21 cellular contexts compared by ENCODE assay signal in the genomic region with DNA sequence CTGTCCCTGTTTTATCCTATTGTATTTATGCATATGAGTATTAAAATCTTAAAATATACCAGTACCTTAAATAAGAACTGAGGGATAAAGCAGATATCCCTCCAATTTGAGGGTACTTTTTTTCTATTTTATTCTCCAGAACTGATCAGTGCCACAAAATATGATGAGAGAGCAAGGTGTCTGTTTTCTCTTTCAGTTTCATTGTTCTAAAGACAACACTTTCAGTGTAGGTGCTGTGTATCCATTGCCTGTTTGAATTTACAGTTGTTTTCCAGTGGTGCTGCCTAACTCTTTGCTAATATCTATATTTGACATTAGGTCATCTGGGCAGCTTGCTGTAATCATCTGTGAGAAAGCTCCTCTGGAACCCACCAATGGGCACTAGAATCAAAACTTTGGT.
DNase-seq lines count a peak whose midpoint lies in the region; ATAC-seq, FAIRE-seq and TF ChIP-seq lines count a peak whose summit lies in the region.
"Had no signal": no experiment of that assay in that cellular context is flagged by ENCODE, and none has a peak within 500 bp of the region (broad histone marks: within the 10 kb centered on the region; RNA-seq: fewer than 3 reads in every experiment).

No MANE protein-coding gene starts in this region.

- ATAC-seq in A549 (no peak), GM18511 (IDR thresholded peaks at IDR 0.05; ENCODE audit: unreplicated experiment) (peak; percentile 74), GM21526 (IDR thresholded peaks at IDR 0.05; ENCODE audit: low FRiP score, unreplicated experiment) (peak; percentile 77), HG03575 (IDR thresholded peaks at IDR 0.05; ENCODE audit: extremely low read depth, insufficient number of reproducible peaks, low FRiP score, unreplicated experiment) (peak; percentile 59)
- ATAC-seq: CD8-positive, alpha-beta T cell; Right ventricle myocardium inferior had no signal

- DNase-seq in A549 (ENCODE audit: low read depth in 1 of 2, low spot score in 1 of 2), result no peak
- no peak for DNase-seq in NOMO-1 treated with DMSO at 0.1 percent for 48 hours (lab: John Stamatoyannopoulos, UW; ENCODE audit: unreplicated experiment)
- no peak for DNase-seq in GM23248
- no peak for DNase-seq in DMS114 treated with DMSO at 0.1 percent for 48 hours (lab: John Stamatoyannopoulos, UW; ENCODE audit: unreplicated experiment)
- no peak for DNase-seq in NCI-H1436 treated with DMSO at 0.1 percent for 48 hours (lab: John Stamatoyannopoulos, UW)
- DNase-seq: 8988T; CD8-positive, alpha-beta T cell; DND-41; GOT3; MV-4-11; NCI-H1417; NCI-H1930; NCI-H2171 treated with DMSO at 0.1 percent for 48 hours; NCI-H510A; Peyer's patch had no signal

- H3K9ac ChIP-seq in GM23248, result no peak overlapping the region
- H3K9ac ChIP-seq: BLaER1 had no signal

- no peak for TF ChIP-seq RAD21 in A549 (conservative IDR thresholded peaks at IDR 0.05 in 1 of 2, IDR thresholded peaks at IDR 0.05 in 1 of 2)

- H3K4me3 ChIP-seq in A549, result no peak overlapping the region
- H3K4me3 ChIP-seq in GM23248, result no peak overlapping the region
- H3K4me3 ChIP-seq: BLaER1, Peyer's patch had no signal

- no peaks in the 10 kb centered on the region for H3K9me3 ChIP-seq in A549
- no peaks in the 10 kb centered on the region for H3K9me3 ChIP-seq in GM23248 (ENCODE audit: low read depth)
- H3K9me3 ChIP-seq: BLaER1, Peyer's patch had no signal

- H3K4me1 ChIP-seq in A549 (no peaks in the 10 kb centered on the region), GM23248 (ENCODE audit: insufficient read depth) (no peaks in the 10 kb centered on the region)
- H3K4me1 ChIP-seq: BLaER1, Peyer's patch had no signal

- H3K27ac ChIP-seq in A549, result no peak overlapping the region
- no peak overlapping the region for H3K27ac ChIP-seq in GM23248
- H3K27ac ChIP-seq: BLaER1, Peyer's patch had no signal

- H2AFZ ChIP-seq in GM23248, result no peak overlapping the region

- TF ChIP-seq CTCF in A549 (IDR thresholded peaks at IDR 0.05), result no peak

- no peaks in the 10 kb centered on the region for H3K27me3 ChIP-seq in GM23248 (replicated peaks; ENCODE audit: insufficient read depth)
- H3K27me3 ChIP-seq: BLaER1, Peyer's patch had no signal

- no peaks in the 10 kb centered on the region for H3K79me2 ChIP-seq in GM23248 (ENCODE audit: insufficient read depth)

- TF ChIP-seq POLR2A in A549 (IDR thresholded peaks at IDR 0.05; ENCODE audit: low read length), result no peak

- POLR2A ChIA-PET in A549 (lab: Yijun Ruan, JAX), result no interaction called here

- H3K9me2 ChIP-seq in GM23248 (ENCODE audit: insufficient read depth), result no peaks in the 10 kb centered on the region

- no peaks in the 10 kb centered on the region for H3F3A ChIP-seq in GM23248 (ENCODE audit: insufficient read depth)

- in situ Hi-C loops in GM23248 (cut with MboI), result no loop called here

- no peak for TF ChIP-seq EP300 in A549 (IDR thresholded peaks at IDR 0.05)

- no peaks in the 10 kb centered on the region for H4K20me1 ChIP-seq in GM23248 (ENCODE audit: insufficient read depth)
- H4K20me1 ChIP-seq: BLaER1 had no signal

- H3K36me3 ChIP-seq in GM23248 (ENCODE audit: low read depth), result no peaks in the 10 kb centered on the region
- H3K36me3 ChIP-seq: BLaER1, Peyer's patch had no signal

- peak; percentile 59 for FAIRE-seq in A549 (lab: Jason Lieb, UNC)
- FAIRE-seq: G401.6 had no signal

- H3K4me2 ChIP-seq in A549 (no peak overlapping the region), GM23248 (ENCODE audit: unreplicated experiment) (no peak overlapping the region)
- H3K4me2 ChIP-seq: BLaER1 had no signal

- CTCF ChIA-PET in A549 (lab: Yijun Ruan, JAX), result no interaction called here

TF ChIP-seq in A549, 52 proteins besides CTCF, POLR2A, EP300 and RAD21:
- no peak for TF ChIP-seq KDM1A (IDR thresholded peaks at IDR 0.05; ENCODE audit: low read depth)
- no peak for TF ChIP-seq NFE2L2 (conservative IDR thresholded peaks at IDR 0.05; ENCODE audit: low read length)
- TF ChIP-seq, protein P1, sequence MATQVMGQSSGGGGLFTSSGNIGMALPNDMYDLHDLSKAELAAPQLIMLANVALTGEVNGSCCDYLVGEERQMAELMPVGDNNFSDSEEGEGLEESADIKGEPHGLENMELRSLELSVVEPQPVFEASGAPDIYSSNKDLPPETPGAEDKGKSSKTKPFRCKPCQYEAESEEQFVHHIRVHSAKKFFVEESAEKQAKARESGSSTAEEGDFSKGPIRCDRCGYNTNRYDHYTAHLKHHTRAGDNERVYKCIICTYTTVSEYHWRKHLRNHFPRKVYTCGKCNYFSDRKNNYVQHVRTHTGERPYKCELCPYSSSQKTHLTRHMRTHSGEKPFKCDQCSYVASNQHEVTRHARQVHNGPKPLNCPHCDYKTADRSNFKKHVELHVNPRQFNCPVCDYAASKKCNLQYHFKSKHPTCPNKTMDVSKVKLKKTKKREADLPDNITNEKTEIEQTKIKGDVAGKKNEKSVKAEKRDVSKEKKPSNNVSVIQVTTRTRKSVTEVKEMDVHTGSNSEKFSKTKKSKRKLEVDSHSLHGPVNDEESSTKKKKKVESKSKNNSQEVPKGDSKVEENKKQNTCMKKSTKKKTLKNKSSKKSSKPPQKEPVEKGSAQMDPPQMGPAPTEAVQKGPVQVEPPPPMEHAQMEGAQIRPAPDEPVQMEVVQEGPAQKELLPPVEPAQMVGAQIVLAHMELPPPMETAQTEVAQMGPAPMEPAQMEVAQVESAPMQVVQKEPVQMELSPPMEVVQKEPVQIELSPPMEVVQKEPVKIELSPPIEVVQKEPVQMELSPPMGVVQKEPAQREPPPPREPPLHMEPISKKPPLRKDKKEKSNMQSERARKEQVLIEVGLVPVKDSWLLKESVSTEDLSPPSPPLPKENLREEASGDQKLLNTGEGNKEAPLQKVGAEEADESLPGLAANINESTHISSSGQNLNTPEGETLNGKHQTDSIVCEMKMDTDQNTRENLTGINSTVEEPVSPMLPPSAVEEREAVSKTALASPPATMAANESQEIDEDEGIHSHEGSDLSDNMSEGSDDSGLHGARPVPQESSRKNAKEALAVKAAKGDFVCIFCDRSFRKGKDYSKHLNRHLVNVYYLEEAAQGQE (IDR thresholded peaks at IDR 0.05), result no peak
- no peak for TF ChIP-seq FOSL2 (IDR thresholded peaks at IDR 0.05)
- TF ChIP-seq FOSL2 (CRISPR knock-in tag; IDR thresholded peaks at IDR 0.05), result no peak
- no peak for TF ChIP-seq CBX2 (IDR thresholded peaks at IDR 0.05; ENCODE audit: borderline replicate concordance, low read depth)
- TF ChIP-seq ZNF302 (CRISPR knock-in tag; IDR thresholded peaks at IDR 0.05), result no peak
- TF ChIP-seq, protein P2, sequence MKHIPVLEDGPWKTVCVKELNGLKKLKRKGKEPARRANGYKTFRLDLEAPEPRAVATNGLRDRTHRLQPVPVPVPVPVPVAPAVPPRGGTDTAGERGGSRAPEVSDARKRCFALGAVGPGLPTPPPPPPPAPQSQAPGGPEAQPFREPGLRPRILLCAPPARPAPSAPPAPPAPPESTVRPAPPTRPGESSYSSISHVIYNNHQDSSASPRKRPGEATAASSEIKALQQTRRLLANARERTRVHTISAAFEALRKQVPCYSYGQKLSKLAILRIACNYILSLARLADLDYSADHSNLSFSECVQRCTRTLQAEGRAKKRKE (CRISPR knock-in tag; IDR thresholded peaks at IDR 0.05; ENCODE audit: low read depth), result no peak
- TF ChIP-seq ZFP36 (IDR thresholded peaks at IDR 0.05; ENCODE audit: borderline replicate concordance, partially characterized antibody), result no peak
- no peak for TF ChIP-seq CEBPB (IDR thresholded peaks at IDR 0.05)
- TF ChIP-seq, protein P3, sequence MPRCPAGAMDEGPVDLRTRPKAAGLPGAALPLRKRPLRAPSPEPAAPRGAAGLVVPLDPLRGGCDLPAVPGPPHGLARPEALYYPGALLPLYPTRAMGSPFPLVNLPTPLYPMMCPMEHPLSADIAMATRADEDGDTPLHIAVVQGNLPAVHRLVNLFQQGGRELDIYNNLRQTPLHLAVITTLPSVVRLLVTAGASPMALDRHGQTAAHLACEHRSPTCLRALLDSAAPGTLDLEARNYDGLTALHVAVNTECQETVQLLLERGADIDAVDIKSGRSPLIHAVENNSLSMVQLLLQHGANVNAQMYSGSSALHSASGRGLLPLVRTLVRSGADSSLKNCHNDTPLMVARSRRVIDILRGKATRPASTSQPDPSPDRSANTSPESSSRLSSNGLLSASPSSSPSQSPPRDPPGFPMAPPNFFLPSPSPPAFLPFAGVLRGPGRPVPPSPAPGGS (IDR thresholded peaks at IDR 0.05), result no peak
- no peak for TF ChIP-seq HOXB5 (CRISPR knock-in tag; IDR thresholded peaks at IDR 0.05)
- no peak for TF ChIP-seq RARB (CRISPR knock-in tag; IDR thresholded peaks at IDR 0.05)
- TF ChIP-seq, protein P4, sequence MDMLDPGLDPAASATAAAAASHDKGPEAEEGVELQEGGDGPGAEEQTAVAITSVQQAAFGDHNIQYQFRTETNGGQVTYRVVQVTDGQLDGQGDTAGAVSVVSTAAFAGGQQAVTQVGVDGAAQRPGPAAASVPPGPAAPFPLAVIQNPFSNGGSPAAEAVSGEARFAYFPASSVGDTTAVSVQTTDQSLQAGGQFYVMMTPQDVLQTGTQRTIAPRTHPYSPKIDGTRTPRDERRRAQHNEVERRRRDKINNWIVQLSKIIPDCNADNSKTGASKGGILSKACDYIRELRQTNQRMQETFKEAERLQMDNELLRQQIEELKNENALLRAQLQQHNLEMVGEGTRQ (IDR thresholded peaks at IDR 0.05), result no peak
- no peak for TF ChIP-seq TFCP2L1 (CRISPR knock-in tag; IDR thresholded peaks at IDR 0.05)
- TF ChIP-seq ESRRA (IDR thresholded peaks at IDR 0.05; ENCODE audit: borderline replicate concordance, low read length), result no peak
- TF ChIP-seq HOXB13 (CRISPR knock-in tag; IDR thresholded peaks at IDR 0.05; ENCODE audit: low read depth), result no peak
- TF ChIP-seq HOXA7 (CRISPR knock-in tag; IDR thresholded peaks at IDR 0.05), result no peak
- no peak for TF ChIP-seq ZC3H11A (IDR thresholded peaks at IDR 0.05)

Comparison
In these comparisons a context has a peak if more than half of its experiments do, and no peak if none do; other contexts are left out.
1. ATAC-seq: peak in GM18511 (single experiment), GM21526 (single experiment) and HG03575 (single experiment); none in A549 (0 of 2).